In genomic region chr3:152771120-152771519, GRCh38 we compare ENCODE assay signal across 29 cellular contexts.
DNase-seq lines count a peak whose midpoint lies in the region; ATAC-seq, FAIRE-seq and TF ChIP-seq lines count a peak whose summit lies in the region.
"Had no signal": no experiment of that assay in that cellular context is flagged by ENCODE, and none has a peak within 500 bp of the region (broad histone marks: within the 10 kb centered on the region; RNA-seq: fewer than 3 reads in every experiment).

No MANE protein-coding gene starts in this region.

- H2AFZ ChIP-seq in HepG2 (ENCODE audit: low read length), result no peak overlapping the region
- H2AFZ ChIP-seq: GM23248 had no signal

- WGBS in HepG2 (ENCODE audit: low lambda C conversion rate), result 0% methylated on average over 1 of the region's 1 CpG
- 88% methylated on average over 1 of the region's 1 CpG for WGBS in right lobe of liver (ENCODE audit: insufficient coverage, low coverage, low lambda C conversion rate, missing lambda C conversion rate)

- H3K9ac ChIP-seq in HepG2 (ENCODE audit: insufficient read depth, low read depth, low read length) (no peak overlapping the region), kidney (ENCODE audit: low read length in 2 of 2) (no peak overlapping the region)
- H3K9ac ChIP-seq: BLaER1 treated with 17β-estradiol and CSF1 and Interleukin-3, amounts not matched to agents 10 nM and 100 nM; GM23248 had no signal

- H3K4me1 ChIP-seq in HepG2 (ENCODE audit: insufficient read depth, low read length), result no peaks in the 10 kb centered on the region
- no peaks in the 10 kb centered on the region for H3K4me1 ChIP-seq in right lobe of liver
- no peaks in the 10 kb centered on the region for H3K4me1 ChIP-seq in kidney (ENCODE audit: control insufficient read depth in 1 of 2, insufficient read depth in 1 of 2, low read depth in 1 of 2, low read length in 2 of 2)
- H3K4me1 ChIP-seq: A549, BE2C had no signal

- no peak overlapping the region for H3K4me3 Mint-ChIP-seq in activated T-cell treated with anti-CD3 and anti-CD28 coated beads, Interleukin-2, amount 50 U/mL, for 4 hours
- H3K4me3 Mint-ChIP-seq: CD14-positive monocyte; CD4-positive, alpha-beta T cell; CD8-positive, alpha-beta memory T cell had no signal

- H3K4me3 ChIP-seq in HepG2 (replicated peaks in 1 of 3; ENCODE audit: insufficient read depth in 1 of 3, low read depth in 2 of 3, low read length in 3 of 3), result no peak overlapping the region
- H3K4me3 ChIP-seq in right lobe of liver, result no peak overlapping the region
- H3K4me3 ChIP-seq in kidney (ENCODE audit: low read length in 2 of 2), result no peak overlapping the region
- H3K4me3 ChIP-seq: A549; BLaER1 treated with 17β-estradiol and CSF1 and Interleukin-3, amounts not matched to agents 10 nM and 100 nM; GM23248 had no signal

- in situ Hi-C loops in HepG2 (cut with HindIII; ENCODE audit: extremely low pct_ligation_motif_present, low pct_unique_long_range_greater_than_20kb), result no loop called here

- H3K36me3 Mint-ChIP-seq in activated T-cell treated with anti-CD3 and anti-CD28 coated beads, Interleukin-2, amount 50 U/mL, for 4 hours (ENCODE audit: insufficient read depth), result no peaks in the 10 kb centered on the region
- H3K36me3 Mint-ChIP-seq: CD14-positive monocyte; CD8-positive, alpha-beta memory T cell had no signal

- intact Hi-C loops in HepG2 (cut with micrococcal nuclease; ENCODE audit: unreplicated experiment) (no loop called here), right lobe of liver (cut with DNase I) (no loop called here), kidney (cut with DNase I) (no loop called here)

- no peaks in the 10 kb centered on the region for H3K4me1 Mint-ChIP-seq in activated T-cell treated with anti-CD3 and anti-CD28 coated beads, Interleukin-2, amount 50 U/mL, for 4 hours (ENCODE audit: low read depth)
- H3K4me1 Mint-ChIP-seq: CD8-positive, alpha-beta memory T cell had no signal

- BruUV-seq in HepG2 (replicated peaks; lab: Mats Ljungman, UMichigan), result no TSS peak

- TF ChIP-seq EP300 in HepG2 (IDR thresholded peaks at IDR 0.05; ENCODE audit: low read depth in 2 of 2, low read length in 2 of 2), result no peak
- no peak for TF ChIP-seq EP300 in HepG2 (CRISPR knock-in tag; IDR thresholded peaks at IDR 0.05; ENCODE audit: borderline replicate concordance)

- no peaks in the 10 kb centered on the region for H4K20me1 ChIP-seq in HepG2 (ENCODE audit: insufficient read depth, low read length)
- H4K20me1 ChIP-seq: BLaER1 treated with 17β-estradiol and CSF1 and Interleukin-3, amounts not matched to agents 10 nM and 100 nM had no signal

- TF ChIP-seq CTCF in HepG2 (CRISPR knock-in tag; IDR thresholded peaks at IDR 0.05) (no peak), right lobe of liver (IDR thresholded peaks at IDR 0.05) (no peak), kidney (IDR thresholded peaks at IDR 0.05; ENCODE audit: borderline replicate concordance, extremely low read depth, insufficient read depth) (no peak)

- FAIRE-seq in HepG2 (lab: Jason Lieb, UNC) (no peak), colon (lab: Jason Lieb, UNC) (peak; percentile 49), kidney (lab: Jason Lieb, UNC) (peak; percentile 19)
- FAIRE-seq: A549, D721Med, GM12891, GM18507, GM19239, H1 had no signal

- TF ChIP-seq RAD21 in HepG2 (CRISPR knock-in tag; IDR thresholded peaks at IDR 0.05), result no peak

- POLR2A ChIA-PET in HepG2 (lab: Yijun Ruan, JAX), result no interaction called here

- no peaks in the 10 kb centered on the region for H3K9me3 Mint-ChIP-seq in activated T-cell treated with anti-CD3 and anti-CD28 coated beads, Interleukin-2, amount 50 U/mL, for 4 hours
- H3K9me3 Mint-ChIP-seq: CD4-positive, alpha-beta T cell had no signal

- TF ChIP-seq POLR2A in HepG2 (IDR thresholded peaks at IDR 0.05; ENCODE audit: insufficient read depth in 1 of 2, low read depth in 2 of 2, low read length in 2 of 2), result no peak
- no peak for TF ChIP-seq POLR2A in right lobe of liver (IDR thresholded peaks at IDR 0.05)

- H3K27me3 ChIP-seq in HepG2 (ENCODE audit: control insufficient read depth in 1 of 2, insufficient read depth in 2 of 2, low read length in 2 of 2) (no peaks in the 10 kb centered on the region), right lobe of liver (no peaks in the 10 kb centered on the region)
- H3K27me3 ChIP-seq: BE2C; BLaER1 treated with 17β-estradiol and CSF1 and Interleukin-3, amounts not matched to agents 10 nM and 100 nM had no signal

- H3K36me3 ChIP-seq in HepG2 (replicated peaks in 1 of 2; ENCODE audit: control insufficient read depth in 1 of 2, insufficient read depth in 2 of 2, low read length in 2 of 2) (no peaks in the 10 kb centered on the region), right lobe of liver (no peaks in the 10 kb centered on the region), kidney (ENCODE audit: control insufficient read depth in 1 of 2, insufficient read depth in 2 of 2, low read length in 2 of 2) (no peaks in the 10 kb centered on the region)
- H3K36me3 ChIP-seq: BE2C; BLaER1 treated with 17β-estradiol and CSF1 and Interleukin-3, amounts not matched to agents 10 nM and 100 nM had no signal

- H3K27ac ChIP-seq in HepG2 (ENCODE audit: extremely low read length, insufficient read depth, low read length) (no peak overlapping the region), right lobe of liver (no peak overlapping the region), kidney (ENCODE audit: low read depth in 2 of 2, low read length in 2 of 2) (no peak overlapping the region)
- H3K27ac ChIP-seq: 22Rv1; A549; BLaER1 treated with 17β-estradiol and CSF1 and Interleukin-3, amounts not matched to agents 10 nM and 100 nM; GM23248 had no signal

- CTCF ChIA-PET in HepG2 (lab: Yijun Ruan, JAX; ENCODE audit: low intra/inter-chr PET ratio, low total read pairs), result no interaction called here

- H3K79me2 ChIP-seq in HepG2 (ENCODE audit: insufficient read depth, low read length), result no peaks in the 10 kb centered on the region

- no peak overlapping the region for H3K4me2 ChIP-seq in HepG2 (ENCODE audit: low read depth, low read length)
- H3K4me2 ChIP-seq: A549; BLaER1 treated with 17β-estradiol and CSF1 and Interleukin-3, amounts not matched to agents 10 nM and 100 nM had no signal

- no peaks in the 10 kb centered on the region for H3K27me3 Mint-ChIP-seq in activated T-cell treated with anti-CD3 and anti-CD28 coated beads, Interleukin-2, amount 50 U/mL, for 4 hours (ENCODE audit: low read depth)
- H3K27me3 Mint-ChIP-seq: CD4-positive, alpha-beta T cell; CD8-positive, alpha-beta memory T cell had no signal

- DNase-seq in HepG2 (ENCODE audit: low spot score) (no peak), right lobe of liver (no peak), kidney (no peak), NCI-H2107 treated with DMSO at 0.1 percent for 48 hours (lab: John Stamatoyannopoulos, UW; ENCODE audit: unreplicated experiment) (no peak)
- no peak for DNase-seq in activated T-cell treated with anti-CD3 and anti-CD28 coated beads, Interleukin-2, amount 50 U/mL, for 4 hours
- DNase-seq in activated CD4-positive, alpha-beta T cell treated with anti-CD3 and anti-CD28 coated beads for 4 hours, result no peak
- DNase-seq: ACHN; AML-193; BE2C; CD4-positive, alpha-beta T cell; CD8-positive, alpha-beta memory T cell; DMS 273 treated with DMSO at 0.1 percent for 48 hours; DMS79; EL; GDM1; GM23248; H7; HCEC 1CT had no signal

- H3K9me3 ChIP-seq in HepG2 (ENCODE audit: low read length) (no peaks in the 10 kb centered on the region), right lobe of liver (no peaks in the 10 kb centered on the region), kidney (ENCODE audit: control insufficient read depth in 1 of 2, low read length in 2 of 2) (no peaks in the 10 kb centered on the region)
- H3K9me3 ChIP-seq: A549; BE2C; BLaER1 treated with 17β-estradiol and CSF1 and Interleukin-3, amounts not matched to agents 10 nM and 100 nM had no signal

- ATAC-seq in HepG2 (no peak), right lobe of liver (no peak), HG03571 (IDR thresholded peaks at IDR 0.05; ENCODE audit: unreplicated experiment) (no peak)
- ATAC-seq in activated T-cell treated with anti-CD3 and anti-CD28 coated beads, Interleukin-2, amount 50 U/mL, for 4 hours, result no peak
- ATAC-seq: A549 had no signal

TF ChIP-seq in HepG2, 621 proteins besides CTCF, POLR2A, EP300 and RAD21:
- TF ChIP-seq CREB1 (IDR thresholded peaks at IDR 0.05) (peak; percentile 34; the same call in 1 of the 2 replicates), CREB1 (CRISPR knock-in tag; IDR thresholded peaks at IDR 0.05) (no peak), ATF7 (IDR thresholded peaks at IDR 0.05) (peak; percentile 84), ATF7 (CRISPR knock-in tag; IDR thresholded peaks at IDR 0.05) (no peak)
- TF ChIP-seq, protein P1, sequence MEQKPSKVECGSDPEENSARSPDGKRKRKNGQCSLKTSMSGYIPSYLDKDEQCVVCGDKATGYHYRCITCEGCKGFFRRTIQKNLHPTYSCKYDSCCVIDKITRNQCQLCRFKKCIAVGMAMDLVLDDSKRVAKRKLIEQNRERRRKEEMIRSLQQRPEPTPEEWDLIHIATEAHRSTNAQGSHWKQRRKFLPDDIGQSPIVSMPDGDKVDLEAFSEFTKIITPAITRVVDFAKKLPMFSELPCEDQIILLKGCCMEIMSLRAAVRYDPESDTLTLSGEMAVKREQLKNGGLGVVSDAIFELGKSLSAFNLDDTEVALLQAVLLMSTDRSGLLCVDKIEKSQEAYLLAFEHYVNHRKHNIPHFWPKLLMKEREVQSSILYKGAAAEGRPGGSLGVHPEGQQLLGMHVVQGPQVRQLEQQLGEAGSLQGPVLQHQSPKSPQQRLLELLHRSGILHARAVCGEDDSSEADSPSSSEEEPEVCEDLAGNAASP (CRISPR knock-in tag; IDR thresholded peaks at IDR 0.05; ENCODE audit: borderline replicate concordance), result no peak
